30 cellular contexts compared by ENCODE assay signal in the genomic region with DNA sequence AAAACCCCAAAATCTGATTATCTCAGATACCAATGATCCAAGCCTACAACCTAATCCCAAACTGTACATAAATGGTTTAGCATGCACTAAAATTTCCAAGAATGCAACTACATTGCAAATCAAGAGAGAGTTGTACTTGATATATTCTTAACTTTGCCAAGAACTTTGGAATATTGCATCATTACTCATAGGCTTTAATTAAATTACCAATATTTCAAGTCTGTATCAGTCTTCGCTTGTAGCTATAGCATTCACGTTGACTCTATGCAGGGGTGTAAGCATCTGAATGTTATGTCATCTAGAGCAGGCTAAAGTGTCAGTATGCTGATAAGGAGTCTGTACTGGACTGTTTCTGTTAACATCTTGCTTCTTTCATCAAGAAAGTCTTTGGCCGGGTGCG. TPM values are rescaled to one million over a fixed set of nuclear protein-coding genes. Genes with fewer than 3 reads are reported as not detected.
"Had no signal": no experiment of that assay in that cellular context is flagged by ENCODE, and none has a peak within 500 bp of the region (broad histone marks: within the 10 kb centered on the region; RNA-seq: fewer than 3 reads in every experiment).

No MANE protein-coding gene starts in this region.

- H3K36me3 ChIP-seq: esophagus squamous epithelium, gastrocnemius medialis, heart right ventricle, left lung, lower lobe of right lung had no signal

- FAIRE-seq: colon, endothelial cell of umbilical vein, islet of Langerhans, keratinocyte had no signal

- H3K4me3 Mint-ChIP-seq: mesothelial cell of epicardium, naive B cell had no signal

- H3K4me1 ChIP-seq: esophagus squamous epithelium, gastrocnemius medialis, heart right ventricle, left lung, lower lobe of right lung had no signal

- H3K27ac Mint-ChIP-seq: mesothelial cell of epicardium, naive B cell had no signal

- H3K36me3 Mint-ChIP-seq: mesothelial cell of epicardium, naive B cell had no signal

- H3K4me3 ChIP-seq: coronary artery, dorsolateral prefrontal cortex, esophagus squamous epithelium, gastrocnemius medialis, heart right ventricle, left lung, lower lobe of right lung, mucosa of descending colon had no signal

- DNase-seq: dermis blood vessel endothelial cell; dorsolateral prefrontal cortex; effector CD4-positive, alpha-beta T cell; effector memory CD4-positive, alpha-beta T cell; esophagus squamous epithelium; foreskin fibroblast; foreskin melanocyte; gastrocnemius medialis; glutamatergic neuron; head of caudate nucleus; heart right ventricle; hippocampal formation; left cardiac atrium; left lung; left ventricle myocardium superior; lower lobe of right lung; mesenchymal stem cell; mucosa of descending colon; naive B cell had no signal

- ATAC-seq: gastrocnemius medialis, heart right ventricle, left cardiac atrium, left lung, left ventricle myocardium superior, lower lobe of right lung, mucosa of descending colon had no signal

- H3K9me3 ChIP-seq: esophagus squamous epithelium, gastrocnemius medialis, left lung, lower lobe of right lung, mucosa of descending colon had no signal

- H3K4me1 Mint-ChIP-seq: mesothelial cell of epicardium, naive B cell had no signal

- H3K27me3 ChIP-seq: gastrocnemius medialis had no signal

- H3K27ac ChIP-seq: coronary artery, dorsolateral prefrontal cortex, esophagus squamous epithelium, gastrocnemius medialis, heart right ventricle, left lung, lower lobe of right lung had no signal

RNA-seq across cellular contexts. Expression of gene FOXI3, which starts 56.3 kb away (rescaled TPM):
- total RNA-seq: dermis blood vessel endothelial cell, endothelial cell of umbilical vein, esophagus squamous epithelium, gastrocnemius medialis, glomerular endothelial cell, left cardiac atrium, left lung, left ventricle myocardium superior, lower lobe of right lung, lung microvascular endothelial cell, mesenteric fat pad, mucosa of descending colon, myocyte had no signal
- polyA plus RNA-seq: endothelial cell of umbilical vein, esophagus, heart right ventricle, keratinocyte had no signal
